ENCODE assay signal across 8 cellular contexts in genomic region chr11:114439229-114440120, GRCh38. TPM values are rescaled to one million over a fixed set of nuclear protein-coding genes. Genes with fewer than 3 reads are reported as not detected.
DNase-seq lines count a peak whose midpoint lies in the region; ATAC-seq and TF ChIP-seq lines count a peak whose summit lies in the region.

REXO2 (plus strand) TSS chr11:114439467; CDS start chr11:114439529, 62 bp downstream.

- peaks cover 5% of the 10 kb centered on the region; the same call in 1 of the 2 replicates for H3F3A ChIP-seq in GM23338 (replicated peaks; ENCODE audit: low read depth)

- H3K4me1 Mint-ChIP-seq in GM23338 = peaks cover 45% of the 10 kb centered on the region
- H3K4me1 Mint-ChIP-seq in naive thymus-derived CD4-positive, alpha-beta T cell = peaks cover 22 to 56% (median 36%) of the 10 kb centered on the region in 7 donors
- peaks cover 13 to 24% of the 10 kb centered on the region in 2 donors for H3K4me1 Mint-ChIP-seq in stimulated activated naive B cell treated with anti-CD40 and anti-IgM and Interleukin-4, amounts not matched to agents 10 μg/mL and 1 μg/mL and 100 μg/mL, for 72 hours

- no peaks in the 10 kb centered on the region for H3K9me3 ChIP-seq in naive thymus-derived CD4-positive, alpha-beta T cell (ENCODE audit: control insufficient read depth in 2 of 3, low read length in 3 of 3)

- H3K27me3 ChIP-seq in GM23338 (ENCODE audit: insufficient read depth) = no peaks in the 10 kb centered on the region
- no peaks in the 10 kb centered on the region for H3K27me3 ChIP-seq in naive thymus-derived CD4-positive, alpha-beta T cell (ENCODE audit: control insufficient read depth in 2 of 2, insufficient read depth in 2 of 2, low read length in 2 of 2)

- TF ChIP-seq CTCF in GM23338 (conservative IDR thresholded peaks at IDR 0.05; ENCODE audit: low read depth in 2 of 2) = 0 out of 4 replicates have a peak, but pooled peaks of 1 of the 2 experiments have one; percentile 13

- peak; percentile 94 for ATAC-seq in GM23338
- peak; percentile 100 for ATAC-seq in naive thymus-derived CD4-positive, alpha-beta T cell
- ATAC-seq in stimulated activated naive B cell treated with anti-CD40 and anti-IgM and Interleukin-4, amounts not matched to agents 10 μg/mL and 1 μg/mL and 100 μg/mL, for 72 hours (replicated peaks) = peak; percentile 98 to 99

- POLR2A ChIA-PET in naive thymus-derived CD4-positive, alpha-beta T cell (lab: Charles Lee) = interaction anchor here (0.6 to 1.4 kb wide), 8 partner anchors 10 to 566 kb away, joined by 3 to 7 read pairs (median 3); partner anchors contain the start of genes C11orf71 and RBM7

- H4K20me1 ChIP-seq in GM23338 (replicated peaks; ENCODE audit: insufficient read depth) = peaks cover 14% of the 10 kb centered on the region

- peak within 1 kb of the TSS; percentile 99 for H3K4me3 Mint-ChIP-seq in GM23338
- H3K4me3 Mint-ChIP-seq in naive thymus-derived CD4-positive, alpha-beta T cell = peak within 1 kb of the TSS; percentile 92 to 98 (median 96)
- H3K4me3 Mint-ChIP-seq in stimulated activated naive B cell treated with anti-CD40 and anti-IgM and Interleukin-4, amounts not matched to agents 10 μg/mL and 1 μg/mL and 100 μg/mL, for 72 hours = peak within 1 kb of the TSS; percentile 93 to 98

- DNase-seq in EL (peak; percentile 93), GM23338 (ENCODE audit: low spot score) (peak; percentile 96), LHCN-M2 (ENCODE audit: low read depth) (peak; percentile 93), RPMI8226 (peak; percentile 99), fibroblast of gingiva (ENCODE audit: low read depth) (peak; percentile 96)
- peak; percentile 90 to 91 for DNase-seq in activated T-helper 1 cell treated with anti-CD3 and anti-CD28 coated beads, Interleukin-2, amount 50 U/mL, for 16 hours (ENCODE audit: low read depth in 1 of 2, low spot score in 1 of 2)
- DNase-seq in naive thymus-derived CD4-positive, alpha-beta T cell = peak; percentile 89 to 94 (median 92)
- DNase-seq in stimulated activated naive B cell treated with anti-CD40 and anti-IgM and Interleukin-4, amounts not matched to agents 10 μg/mL and 1 μg/mL and 100 μg/mL, for 72 hours = peak; percentile 92

- no peaks in the 10 kb centered on the region for H3K36me3 ChIP-seq in GM23338 (ENCODE audit: insufficient read depth)
- H3K36me3 ChIP-seq in naive thymus-derived CD4-positive, alpha-beta T cell (ENCODE audit: control insufficient read depth in 2 of 3, insufficient read depth in 3 of 3, low read length in 3 of 3) = peaks cover 0 to 11% (median 6%) of the 10 kb centered on the region in 3 experiments

- peaks cover 27% of the 10 kb centered on the region for H3K4me1 ChIP-seq in GM23338 (ENCODE audit: insufficient read depth)
- peaks cover 18 to 20% of the 10 kb centered on the region in 2 donors for H3K4me1 ChIP-seq in naive thymus-derived CD4-positive, alpha-beta T cell (ENCODE audit: control insufficient read depth in 2 of 2, insufficient read depth in 2 of 2, low read length in 2 of 2)

- intact Hi-C loops in naive thymus-derived CD4-positive, alpha-beta T cell (cut with micrococcal nuclease) = loop anchor here (1.0 to 10.0 kb wide), 8 partner anchors 39 to 1125 kb away; partner anchors contain the start of genes C11orf71 (in 2 of the 2), RBM7 (in 2 of the 2), TTC12 (in 1 of the 2) and USP28 (in 1 of the 2)

- peaks cover 27% of the 10 kb centered on the region for H3K36me3 Mint-ChIP-seq in GM23338 (ENCODE audit: low read depth)
- H3K36me3 Mint-ChIP-seq in naive thymus-derived CD4-positive, alpha-beta T cell = peaks cover 7 to 28% (median 11%) of the 10 kb centered on the region in 5 donors
- H3K36me3 Mint-ChIP-seq in stimulated activated naive B cell treated with anti-CD40 and anti-IgM and Interleukin-4, amounts not matched to agents 10 μg/mL and 1 μg/mL and 100 μg/mL, for 72 hours = peaks cover 4 to 28% of the 10 kb centered on the region in 2 donors

- H3K27ac Mint-ChIP-seq in GM23338 = peak within 1 kb of the TSS; percentile 97
- H3K27ac Mint-ChIP-seq in naive thymus-derived CD4-positive, alpha-beta T cell = peak within 1 kb of the TSS; percentile 84 to 95 (median 93)
- H3K27ac Mint-ChIP-seq in stimulated activated naive B cell treated with anti-CD40 and anti-IgM and Interleukin-4, amounts not matched to agents 10 μg/mL and 1 μg/mL and 100 μg/mL, for 72 hours = peak within 1 kb of the TSS; percentile 96

- peak within 1 kb of the TSS; percentile 72 for H3K4me3 ChIP-seq in GM23338
- peak within 1 kb of the TSS; percentile 96 for H3K4me3 ChIP-seq in naive thymus-derived CD4-positive, alpha-beta T cell (ENCODE audit: low read length)

- H3K27me3 Mint-ChIP-seq in GM23338 (ENCODE audit: insufficient read depth, low read depth, poor library complexity) = no peaks in the 10 kb centered on the region
- H3K27me3 Mint-ChIP-seq in naive thymus-derived CD4-positive, alpha-beta T cell = peaks cover 0 to 4% (median 0%) of the 10 kb centered on the region in 5 donors
- H3K27me3 Mint-ChIP-seq in stimulated activated naive B cell treated with anti-CD40 and anti-IgM and Interleukin-4, amounts not matched to agents 10 μg/mL and 1 μg/mL and 100 μg/mL, for 72 hours = no peaks in the 10 kb centered on the region

- H2AFZ ChIP-seq in GM23338 = peak within 1 kb of the TSS; percentile 89

- peaks cover 52% of the 10 kb centered on the region for H3K79me2 ChIP-seq in GM23338 (replicated peaks; ENCODE audit: insufficient read depth)

- CTCF ChIA-PET in naive thymus-derived CD4-positive, alpha-beta T cell (lab: Charles Lee) = interaction anchor here (0.7 to 1.0 kb wide), 2 partner anchors 39 to 221 kb away, joined by 3 read pairs; partner anchors contain the start of genes C11orf71 and RBM7

- H3K4me2 ChIP-seq in GM23338 = peak within 1 kb of the TSS; percentile 87

- H3K9me2 ChIP-seq in GM23338 (ENCODE audit: insufficient read depth) = no peaks in the 10 kb centered on the region

- no peaks in the 10 kb centered on the region; the same call in 2 of the 3 replicates for H3K9me3 Mint-ChIP-seq in GM23338
- H3K9me3 Mint-ChIP-seq in naive thymus-derived CD4-positive, alpha-beta T cell = peaks cover 0 to 10% (median 0%) of the 10 kb centered on the region in 11 donors
- H3K9me3 Mint-ChIP-seq in stimulated activated naive B cell treated with anti-CD40 and anti-IgM and Interleukin-4, amounts not matched to agents 10 μg/mL and 1 μg/mL and 100 μg/mL, for 72 hours = no peaks in the 10 kb centered on the region

- peak within 1 kb of the TSS; percentile 91 for H3K27ac ChIP-seq in GM23338 (ENCODE audit: low read depth)
- H3K27ac ChIP-seq in naive thymus-derived CD4-positive, alpha-beta T cell (ENCODE audit: low read depth, low read length) = peak within 1 kb of the TSS; percentile 79

TF ChIP-seq in GM23338, 12 proteins besides CTCF, POLR2A, EP300 and RAD21 (continues in another document):
- peak; percentile 30; the same call in 1 of the 2 replicates for TF ChIP-seq CREB1 (CRISPR knock-in tag; IDR thresholded peaks at IDR 0.05; ENCODE audit: low read depth)

RNA-seq across cellular contexts. Expression of gene REXO2, which starts in this region (rescaled TPM):
- 117 and 122 TPM in 2 replicates for total RNA-seq in GM23338 (2014; rRNA removed; shearing (Covaris generic))
- 237 and 245 TPM in 2 replicates for polyA plus RNA-seq in GM23338 (2016; fragmentation: Nextera tagmentation; extraction: Ambion mirVana)
- 177 and 185 TPM in 2 replicates for total RNA-seq in LHCN-M2 (2014; rRNA removed)
- polyA plus RNA-seq in LHCN-M2 (2012) = 150 TPM
- total RNA-seq in naive thymus-derived CD4-positive, alpha-beta T cell = 100 to 1,000 TPM in 1 of 5 experiments, 10 to 100 TPM in 4; 33.8 to 105 (median 56.0) TPM
- 10 to 100 TPM; 54.2 to 64.0 TPM for polyA plus RNA-seq in naive thymus-derived CD4-positive, alpha-beta T cell

Comparison
In these comparisons a context has a peak if more than half of its experiments do, and no peak if none do; other contexts are left out.
1. Peak in every context shown above with its lines: DNase-seq, ATAC-seq, H3K4me3 ChIP-seq and H3K27ac ChIP-seq.